In genomic region chr16:15765880-15766279, GRCh38 we compare ENCODE assay signal across 8 cellular contexts.
DNase-seq lines count a peak whose midpoint lies in the region; ATAC-seq and TF ChIP-seq lines count a peak whose summit lies in the region.

No MANE protein-coding gene starts in this region.

- no CpG with 5 or more reads among the region's 3 CpGs for WGBS in iPS DF 6.9 (ENCODE audit: insufficient coverage, insufficient read length)

- DNase-seq in DMS53 (lab: John Stamatoyannopoulos, UW) (peak; percentile 66), NOMO-1 treated with DMSO at 0.1 percent for 48 hours (lab: John Stamatoyannopoulos, UW; ENCODE audit: unreplicated experiment) (peak; percentile 58), ascending aorta (ENCODE audit: low spot score in 2 of 2) (no peak), iPS DF 6.9 (ENCODE audit: low read depth, low spot score) (peak; percentile 27)
- peak; percentile 1 for DNase-seq in stimulated activated CD8-positive, alpha-beta memory T cell treated with anti-CD3 and anti-CD28 coated beads, Interleukin-12 subunit alpha, Interleukin-12 subunit beta, amount 100 ng/mL, for 1 hour (ENCODE audit: low read depth)
- no peak for DNase-seq in activated effector memory CD4-positive, alpha-beta T cell treated with anti-CD3 and anti-CD28 coated beads, Interleukin-2, amount 50 U/mL, for 16 hours

- peak overlapping the region; percentile 57 to 63 for H3K27ac ChIP-seq in ascending aorta
- H3K27ac ChIP-seq in iPS DF 6.9 (ENCODE audit: low read length) = no peak overlapping the region

- H3K4me3 ChIP-seq in ascending aorta (no peak overlapping the region), iPS DF 6.9 (ENCODE audit: low read length) (no peak overlapping the region)

- H3K9me3 ChIP-seq in ascending aorta (no peaks in the 10 kb centered on the region), iPS DF 6.9 (ENCODE audit: control insufficient read depth, insufficient read depth, low read length) (no peaks in the 10 kb centered on the region)

- no peaks in the 10 kb centered on the region for H3K27me3 ChIP-seq in ascending aorta
- H3K27me3 ChIP-seq in iPS DF 6.9 (ENCODE audit: control insufficient read depth, insufficient read depth, low read length) = no peaks in the 10 kb centered on the region

- peaks cover 78 to 87% of the 10 kb centered on the region in 2 donors for H3K36me3 ChIP-seq in ascending aorta
- H3K36me3 ChIP-seq in iPS DF 6.9 (ENCODE audit: control insufficient read depth, insufficient read depth, low read length) = no peaks in the 10 kb centered on the region

- intact Hi-C loops in ascending aorta (cut with DNase I) = loop anchor here (5.0 to 10.0 kb wide), 2 partner anchors 91 to 359 kb away; partner anchors contain the start of gene MYH11

- peaks cover 9 to 23% of the 10 kb centered on the region in 2 donors for H3K4me1 ChIP-seq in ascending aorta
- H3K4me1 ChIP-seq in iPS DF 6.9 (ENCODE audit: control insufficient read depth, insufficient read depth, low read length) = no peaks in the 10 kb centered on the region

- peak; percentile 42 to 55 (median 46) for TF ChIP-seq CTCF in ascending aorta (IDR thresholded peaks at IDR 0.05)

- peak; percentile 70 for ATAC-seq in GM19025 (IDR thresholded peaks at IDR 0.05; ENCODE audit: low read depth, unreplicated experiment)
- ATAC-seq in HG03442 (IDR thresholded peaks at IDR 0.05; ENCODE audit: unreplicated experiment) = peak; percentile 75

Comparison
In these comparisons a context has a peak if more than half of its experiments do, and no peak if none do; other contexts are left out.
1. DNase-seq: peak in DMS53 (single experiment), NOMO-1 treated with DMSO at 0.1 percent for 48 hours (single experiment), iPS DF 6.9 (single experiment) and stimulated activated CD8-positive, alpha-beta memory T cell treated with anti-CD3 and anti-CD28 coated beads, Interleukin-12 subunit alpha, Interleukin-12 subunit beta, amount 100 ng/mL, for 1 hour (single experiment); none in ascending aorta (0 of 2) and activated effector memory CD4-positive, alpha-beta T cell treated with anti-CD3 and anti-CD28 coated beads, Interleukin-2, amount 50 U/mL, for 16 hours (single experiment).